In genomic region chr20:61949363-61949713, GRCh38 we compare ENCODE assay signal across 13 cellular contexts.
"Had no signal": no experiment of that assay in that cellular context is flagged by ENCODE, and none has a peak within 500 bp of the region (broad histone marks: within the 10 kb centered on the region; RNA-seq: fewer than 3 reads in every experiment).

No MANE protein-coding gene starts in this region.

- H3K9me3 ChIP-seq: esophagus squamous epithelium, stomach, thoracic aorta, uterus had no signal

- ATAC-seq: activated T-cell treated with anti-CD3 and anti-CD28 coated beads, Interleukin-2, amount 50 U/mL, for 72 hours; effector memory CD8-positive, alpha-beta T cell had no signal

- DNase-seq: activated CD4-positive, alpha-beta T cell treated with anti-CD3 and anti-CD28 coated beads for 1 hour; activated CD4-positive, alpha-beta T cell treated with anti-CD3 and anti-CD28 coated beads, Interleukin-2, amount 50 U/mL, for 4 hours; activated gamma-delta T cell treated with Interleukin-2 at 50 U/mL for 16 hours; activated T-cell treated with anti-CD3 and anti-CD28 coated beads, Interleukin-2, amount 50 U/mL, for 72 hours; effector memory CD8-positive, alpha-beta T cell; esophagus squamous epithelium; immature natural killer cell; stimulated activated CD4-positive, alpha-beta T cell treated with anti-CD3 and anti-CD28 coated beads, Interleukin-15, amount 100 ng/mL, for 24 hours; stimulated activated CD4-positive, alpha-beta T cell treated with anti-CD3 and anti-CD28 coated beads, Interleukin-2, amount 100 ng/mL, for 48 hours; stomach; uterus had no signal

- H3K4me3 ChIP-seq: esophagus squamous epithelium, skin epidermis, stomach, thoracic aorta, uterus had no signal

- H3K27me3 ChIP-seq: uterus had no signal

- H3K27ac ChIP-seq: esophagus squamous epithelium, skin epidermis, stomach, thoracic aorta, uterus had no signal

- H3K36me3 ChIP-seq: esophagus squamous epithelium, stomach, thoracic aorta, uterus had no signal

- H3K4me1 ChIP-seq: esophagus squamous epithelium, stomach, uterus had no signal
